ENCODE assay signal across 1 cellular context in the genomic region with DNA sequence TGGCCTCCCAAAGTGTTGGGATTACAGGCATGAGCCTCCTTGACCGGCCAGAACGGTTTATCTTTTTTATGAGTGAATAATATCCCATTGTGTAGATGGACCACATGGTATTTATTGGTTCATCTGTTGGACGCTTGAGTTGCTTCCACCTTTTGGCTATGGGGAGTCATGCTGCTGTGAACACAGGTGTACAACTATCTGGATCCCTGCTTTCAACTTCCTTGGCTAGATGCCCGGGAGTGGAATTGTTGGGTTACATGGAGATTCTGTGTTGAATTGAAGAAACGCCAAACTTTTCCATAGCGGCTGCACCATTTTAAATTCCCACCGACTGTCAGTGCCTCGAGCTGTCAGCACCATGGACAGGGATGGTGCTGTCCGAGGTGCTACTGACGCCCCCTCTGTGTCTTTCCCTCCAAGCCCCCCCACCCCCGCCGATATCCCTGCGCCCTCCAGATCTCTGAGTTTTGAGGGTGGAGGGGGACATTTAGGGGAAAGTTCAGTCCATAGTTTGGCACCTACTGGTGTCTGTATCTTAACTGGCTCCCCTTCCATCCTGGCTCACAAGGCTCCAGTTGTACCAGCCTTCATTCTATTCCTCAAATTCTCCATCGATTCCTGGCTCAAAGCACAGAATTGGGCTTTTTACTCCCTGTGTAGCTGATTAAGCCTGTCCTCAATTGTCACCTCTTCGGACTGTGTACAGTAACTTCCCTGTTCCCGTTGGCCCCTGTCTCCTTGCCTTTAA.
TF ChIP-seq lines count a peak whose summit lies in the region.

No MANE protein-coding gene starts in this region.

TF ChIP-seq in HepG2, 621 proteins besides CTCF, POLR2A, EP300 and RAD21 (continued from another document and continues in another):
- TF ChIP-seq USF2 (IDR thresholded peaks at IDR 0.05; ENCODE audit: low read depth, low read length) = no peak
- TF ChIP-seq USF2 (CRISPR knock-in tag; IDR thresholded peaks at IDR 0.05; ENCODE audit: borderline replicate concordance) = no peak
- peak; percentile 97 for TF ChIP-seq ZNF230 (CRISPR knock-in tag; IDR thresholded peaks at IDR 0.05)
- TF ChIP-seq, protein P1, sequence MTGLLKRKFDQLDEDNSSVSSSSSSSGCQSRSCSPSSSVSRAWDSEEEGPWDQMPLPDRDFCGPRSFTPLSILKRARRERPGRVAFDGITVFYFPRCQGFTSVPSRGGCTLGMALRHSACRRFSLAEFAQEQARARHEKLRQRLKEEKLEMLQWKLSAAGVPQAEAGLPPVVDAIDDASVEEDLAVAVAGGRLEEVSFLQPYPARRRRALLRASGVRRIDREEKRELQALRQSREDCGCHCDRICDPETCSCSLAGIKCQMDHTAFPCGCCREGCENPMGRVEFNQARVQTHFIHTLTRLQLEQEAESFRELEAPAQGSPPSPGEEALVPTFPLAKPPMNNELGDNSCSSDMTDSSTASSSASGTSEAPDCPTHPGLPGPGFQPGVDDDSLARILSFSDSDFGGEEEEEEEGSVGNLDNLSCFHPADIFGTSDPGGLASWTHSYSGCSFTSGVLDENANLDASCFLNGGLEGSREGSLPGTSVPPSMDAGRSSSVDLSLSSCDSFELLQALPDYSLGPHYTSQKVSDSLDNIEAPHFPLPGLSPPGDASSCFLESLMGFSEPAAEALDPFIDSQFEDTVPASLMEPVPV (CRISPR knock-in tag; IDR thresholded peaks at IDR 0.05) = peak; percentile 70; the same call in 1 of the 2 replicates
- TF ChIP-seq SMAD9 (CRISPR knock-in tag; IDR thresholded peaks at IDR 0.05) = no peak
- TF ChIP-seq ARNT (IDR thresholded peaks at IDR 0.05) = no peak
- no peak for TF ChIP-seq FOXA1 (IDR thresholded peaks at IDR 0.05)
- TF ChIP-seq FOXA1 (CRISPR knock-in tag; IDR thresholded peaks at IDR 0.05) = peak; percentile 17; the same call in 1 of the 2 replicates
- TF ChIP-seq, protein P2, sequence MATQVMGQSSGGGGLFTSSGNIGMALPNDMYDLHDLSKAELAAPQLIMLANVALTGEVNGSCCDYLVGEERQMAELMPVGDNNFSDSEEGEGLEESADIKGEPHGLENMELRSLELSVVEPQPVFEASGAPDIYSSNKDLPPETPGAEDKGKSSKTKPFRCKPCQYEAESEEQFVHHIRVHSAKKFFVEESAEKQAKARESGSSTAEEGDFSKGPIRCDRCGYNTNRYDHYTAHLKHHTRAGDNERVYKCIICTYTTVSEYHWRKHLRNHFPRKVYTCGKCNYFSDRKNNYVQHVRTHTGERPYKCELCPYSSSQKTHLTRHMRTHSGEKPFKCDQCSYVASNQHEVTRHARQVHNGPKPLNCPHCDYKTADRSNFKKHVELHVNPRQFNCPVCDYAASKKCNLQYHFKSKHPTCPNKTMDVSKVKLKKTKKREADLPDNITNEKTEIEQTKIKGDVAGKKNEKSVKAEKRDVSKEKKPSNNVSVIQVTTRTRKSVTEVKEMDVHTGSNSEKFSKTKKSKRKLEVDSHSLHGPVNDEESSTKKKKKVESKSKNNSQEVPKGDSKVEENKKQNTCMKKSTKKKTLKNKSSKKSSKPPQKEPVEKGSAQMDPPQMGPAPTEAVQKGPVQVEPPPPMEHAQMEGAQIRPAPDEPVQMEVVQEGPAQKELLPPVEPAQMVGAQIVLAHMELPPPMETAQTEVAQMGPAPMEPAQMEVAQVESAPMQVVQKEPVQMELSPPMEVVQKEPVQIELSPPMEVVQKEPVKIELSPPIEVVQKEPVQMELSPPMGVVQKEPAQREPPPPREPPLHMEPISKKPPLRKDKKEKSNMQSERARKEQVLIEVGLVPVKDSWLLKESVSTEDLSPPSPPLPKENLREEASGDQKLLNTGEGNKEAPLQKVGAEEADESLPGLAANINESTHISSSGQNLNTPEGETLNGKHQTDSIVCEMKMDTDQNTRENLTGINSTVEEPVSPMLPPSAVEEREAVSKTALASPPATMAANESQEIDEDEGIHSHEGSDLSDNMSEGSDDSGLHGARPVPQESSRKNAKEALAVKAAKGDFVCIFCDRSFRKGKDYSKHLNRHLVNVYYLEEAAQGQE (IDR thresholded peaks at IDR 0.05; ENCODE audit: borderline replicate concordance in 1 of 2, low read depth in 1 of 2, low read length in 2 of 2) = peak; percentile 84 to 98
- TF ChIP-seq LBX2 (CRISPR knock-in tag; IDR thresholded peaks at IDR 0.05; ENCODE audit: borderline replicate concordance) = peak; percentile 98; the same call in 1 of the 2 replicates
- peak; percentile 67 for TF ChIP-seq ZNF143 (CRISPR knock-in tag; IDR thresholded peaks at IDR 0.05)
- TF ChIP-seq ZNF264 (CRISPR knock-in tag; IDR thresholded peaks at IDR 0.05) = peak; percentile 92
- no peak for TF ChIP-seq ZNF501 (CRISPR knock-in tag; IDR thresholded peaks at IDR 0.05)
- TF ChIP-seq ATF7-NPFF (CRISPR knock-in tag; IDR thresholded peaks at IDR 0.05; ENCODE audit: low read depth) = peak; percentile 64; the same call in 1 of the 2 replicates
- no peak for TF ChIP-seq ZNF260 (CRISPR knock-in tag; IDR thresholded peaks at IDR 0.05; ENCODE audit: borderline replicate concordance, low read depth)
- TF ChIP-seq ZNF775 (CRISPR knock-in tag; IDR thresholded peaks at IDR 0.05; ENCODE audit: borderline replicate concordance) = peak; percentile 75; the same call in 1 of the 2 replicates
- TF ChIP-seq KAT7 (CRISPR knock-in tag; IDR thresholded peaks at IDR 0.05; ENCODE audit: borderline replicate concordance) = no peak
- no peak for TF ChIP-seq GTF3A (CRISPR knock-in tag; conservative IDR thresholded peaks at IDR 0.05)
- TF ChIP-seq ZNF737 (CRISPR knock-in tag; IDR thresholded peaks at IDR 0.05; ENCODE audit: borderline replicate concordance) = peak; percentile 96; the same call in 1 of the 2 replicates
- TF ChIP-seq ZNF879 (CRISPR knock-in tag; IDR thresholded peaks at IDR 0.05) = peak; percentile 97
- TF ChIP-seq ZNF446 (CRISPR knock-in tag; IDR thresholded peaks at IDR 0.05) = peak; percentile 99
- peak; percentile 81 for TF ChIP-seq BCL6 (CRISPR knock-in tag; IDR thresholded peaks at IDR 0.05)
- TF ChIP-seq ZNF841 (CRISPR knock-in tag; IDR thresholded peaks at IDR 0.05; ENCODE audit: borderline replicate concordance) = peak; percentile 91
- TF ChIP-seq XRCC5 (optimal IDR thresholded peaks at IDR 0.05; ENCODE audit: low read length) = no peak
- TF ChIP-seq KDM2A (CRISPR knock-in tag; IDR thresholded peaks at IDR 0.05; ENCODE audit: borderline replicate concordance, low read depth) = peak; percentile 97
- TF ChIP-seq ZNF607 (CRISPR knock-in tag; IDR thresholded peaks at IDR 0.05; ENCODE audit: borderline replicate concordance) = peak; percentile 95
- 0 out of 2 replicates have a peak, but pooled peaks have one; percentile 22 for TF ChIP-seq ELF1 (CRISPR knock-in tag; IDR thresholded peaks at IDR 0.05)
- TF ChIP-seq NFRKB (IDR thresholded peaks at IDR 0.05) = no peak
- TF ChIP-seq ZMYM3 (CRISPR knock-in tag; IDR thresholded peaks at IDR 0.05) = no peak
- TF ChIP-seq ZNF44 (CRISPR knock-in tag; IDR thresholded peaks at IDR 0.05) = peak; percentile 72; the same call in 1 of the 2 replicates
- TF ChIP-seq ZNF512 (CRISPR knock-in tag; IDR thresholded peaks at IDR 0.05) = no peak
- TF ChIP-seq SMARCE1 (IDR thresholded peaks at IDR 0.05; ENCODE audit: borderline replicate concordance) = no peak
- peak; percentile 84 for TF ChIP-seq NCOA2 (CRISPR knock-in tag; IDR thresholded peaks at IDR 0.05)
- TF ChIP-seq ZBTB49 (CRISPR knock-in tag; IDR thresholded peaks at IDR 0.05; ENCODE audit: borderline replicate concordance) = peak; percentile 99
- TF ChIP-seq JUND (CRISPR knock-in tag; IDR thresholded peaks at IDR 0.05) = peak; percentile 67; the same call in 1 of the 2 replicates
- TF ChIP-seq, protein P3, sequence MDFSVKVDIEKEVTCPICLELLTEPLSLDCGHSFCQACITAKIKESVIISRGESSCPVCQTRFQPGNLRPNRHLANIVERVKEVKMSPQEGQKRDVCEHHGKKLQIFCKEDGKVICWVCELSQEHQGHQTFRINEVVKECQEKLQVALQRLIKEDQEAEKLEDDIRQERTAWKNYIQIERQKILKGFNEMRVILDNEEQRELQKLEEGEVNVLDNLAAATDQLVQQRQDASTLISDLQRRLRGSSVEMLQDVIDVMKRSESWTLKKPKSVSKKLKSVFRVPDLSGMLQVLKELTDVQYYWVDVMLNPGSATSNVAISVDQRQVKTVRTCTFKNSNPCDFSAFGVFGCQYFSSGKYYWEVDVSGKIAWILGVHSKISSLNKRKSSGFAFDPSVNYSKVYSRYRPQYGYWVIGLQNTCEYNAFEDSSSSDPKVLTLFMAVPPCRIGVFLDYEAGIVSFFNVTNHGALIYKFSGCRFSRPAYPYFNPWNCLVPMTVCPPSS (IDR thresholded peaks at IDR 0.05) = no peak
- TF ChIP-seq GATA4 (IDR thresholded peaks at IDR 0.05; ENCODE audit: borderline replicate concordance, low read depth) = no peak
- peak; percentile 98 for TF ChIP-seq DBP (CRISPR knock-in tag; IDR thresholded peaks at IDR 0.05; ENCODE audit: not compliant biosample characterization)
- TF ChIP-seq AFF4 (CRISPR knock-in tag; IDR thresholded peaks at IDR 0.05) = peak; percentile 91
- peak; percentile 99 for TF ChIP-seq KLF11 (CRISPR knock-in tag; IDR thresholded peaks at IDR 0.05)
- TF ChIP-seq ZBTB21 (CRISPR knock-in tag; IDR thresholded peaks at IDR 0.05) = peak; percentile 87; the same call in 1 of the 2 replicates
- peak; percentile 89; the same call in 1 of the 2 replicates for TF ChIP-seq ZNF451 (CRISPR knock-in tag; IDR thresholded peaks at IDR 0.05)
